In genomic region chr5:171924493-171925122, GRCh38 we compare ENCODE assay signal across 17 cellular contexts.
A peak's percentile ranks its signal among the peaks of the same experiment; 100 is the strongest.
DNase-seq lines count a peak whose midpoint lies in the region; ATAC-seq and TF ChIP-seq lines count a peak whose summit lies in the region.
"Had no signal": no experiment of that assay in that cellular context is flagged by ENCODE, and none has a peak within 500 bp of the region (broad histone marks: within the 10 kb centered on the region; RNA-seq: fewer than 3 reads in every experiment).

No MANE protein-coding gene starts in this region.

- H3F3A ChIP-seq in GM23338 (replicated peaks; ENCODE audit: low read depth) = no peaks in the 10 kb centered on the region

- no peak for ATAC-seq in GM23338
- ATAC-seq in memory B cell (ENCODE audit: low read depth) = no peak
- ATAC-seq in HG02642 (IDR thresholded peaks at IDR 0.05; ENCODE audit: poor library complexity, unreplicated experiment) = no peak

- peaks cover 98% of the 10 kb centered on the region for H3K79me2 ChIP-seq in GM23338 (replicated peaks; ENCODE audit: insufficient read depth)
- peaks cover 90% of the 10 kb centered on the region for H3K79me2 ChIP-seq in mammary epithelial cell (ENCODE audit: insufficient read depth, low read length)

- CTCF ChIA-PET in HEK293 (lab: Yijun Ruan, JAX) = no interaction called here
- CTCF ChIA-PET in mammary epithelial cell (lab: Charles Lee; ENCODE audit: low non-redundant PET) = no interaction called here

- H3K27ac ChIP-seq in GM23338 (ENCODE audit: low read depth) (no peak overlapping the region), HEK293 (ENCODE audit: extremely low read depth, low read depth, low read length) (no peak overlapping the region), mammary epithelial cell (ENCODE audit: insufficient read depth, low read depth, low read length) (no peak overlapping the region), esophagus squamous epithelium (no peak overlapping the region)

- H3K4me3 ChIP-seq in GM23338 (no peak overlapping the region), HEK293 (ENCODE audit: low read depth, low read length) (no peak overlapping the region), mammary epithelial cell (replicated peaks in 1 of 3; ENCODE audit: insufficient read depth in 1 of 3, low read depth in 2 of 3, low read length in 3 of 3) (peak overlapping the region in 2 of 3 experiments; percentile 11), esophagus squamous epithelium (no peak overlapping the region)

- H3K27me3 Mint-ChIP-seq in GM23338 (ENCODE audit: insufficient read depth, low read depth, poor library complexity) = peaks cover 5% of the 10 kb centered on the region
- no peaks in the 10 kb centered on the region for H3K27me3 Mint-ChIP-seq in memory B cell
- H3K27me3 Mint-ChIP-seq: B cell; CD4-positive, alpha-beta T cell had no signal

- intact Hi-C loops in mammary epithelial cell (cut with micrococcal nuclease) = no loop called here
- intact Hi-C loops in esophagus squamous epithelium (cut with DNase I) = no loop called here

- H3K36me3 ChIP-seq in GM23338 (ENCODE audit: insufficient read depth) (no peaks in the 10 kb centered on the region), HEK293 (ENCODE audit: control insufficient read depth in 2 of 2, insufficient read depth in 1 of 2, low read length in 2 of 2) (no peaks in the 10 kb centered on the region; a peak in 1 of 3 replicates), mammary epithelial cell (ENCODE audit: insufficient read depth, low read length) (no peaks in the 10 kb centered on the region), esophagus squamous epithelium (no peaks in the 10 kb centered on the region)

- H3K27ac Mint-ChIP-seq in GM23338 = no peak overlapping the region
- peak overlapping the region; percentile 3 for H3K27ac Mint-ChIP-seq in memory B cell
- H3K27ac Mint-ChIP-seq: CD4-positive, alpha-beta T cell had no signal

- H3K9me3 ChIP-seq in HEK293 (ENCODE audit: control insufficient read depth, insufficient read depth, low read depth, low read length) (no peaks in the 10 kb centered on the region), mammary epithelial cell (replicated peaks; ENCODE audit: insufficient read depth, low read length) (no peaks in the 10 kb centered on the region), esophagus squamous epithelium (no peaks in the 10 kb centered on the region)

- peaks cover 27% of the 10 kb centered on the region for H3K36me3 Mint-ChIP-seq in GM23338 (ENCODE audit: low read depth)
- peaks cover 7% of the 10 kb centered on the region for H3K36me3 Mint-ChIP-seq in memory B cell

- dilution Hi-C loops in mammary epithelial cell (cut with HindIII; ENCODE audit: low sequenced_read_pairs) = loop anchor here (5.0 kb wide), 1 partner anchor 63 kb away; no protein-coding TSS in a partner anchor

- no peaks in the 10 kb centered on the region for H3K27me3 ChIP-seq in GM23338 (ENCODE audit: insufficient read depth)
- no peaks in the 10 kb centered on the region for H3K27me3 ChIP-seq in mammary epithelial cell (ENCODE audit: insufficient read depth, low read length)
- H3K27me3 ChIP-seq in esophagus squamous epithelium = no peaks in the 10 kb centered on the region

- peaks cover 36% of the 10 kb centered on the region for H3K4me1 ChIP-seq in GM23338 (ENCODE audit: insufficient read depth)
- no peaks in the 10 kb centered on the region for H3K4me1 ChIP-seq in HEK293 (ENCODE audit: control insufficient read depth, insufficient read depth, low read length)
- peaks cover 11% of the 10 kb centered on the region for H3K4me1 ChIP-seq in mammary epithelial cell (ENCODE audit: insufficient read depth, low read length)
- H3K4me1 ChIP-seq in esophagus squamous epithelium = peaks cover 0 to 27% (median 7%) of the 10 kb centered on the region in 3 donors

- H3K4me3 Mint-ChIP-seq in GM23338 = no peak overlapping the region
- H3K4me3 Mint-ChIP-seq in memory B cell = no peak overlapping the region
- H3K4me3 Mint-ChIP-seq: CD4-positive, alpha-beta T cell had no signal

- WGBS in mammary epithelial cell (ENCODE audit: low coverage, missing lambda C conversion rate) = 5% methylated on average over 11 of the region's 25 CpGs
- 89 to 93% methylated on average over 5 to 8 of the region's 25 CpGs for WGBS in esophagus squamous epithelium, 2 donors

- TF ChIP-seq POLR2A in esophagus squamous epithelium (IDR thresholded peaks at IDR 0.05) = no peak

- no TSS peak for BruUV-seq in mammary epithelial cell (replicated peaks; lab: Mats Ljungman, UMichigan)

- H4K20me1 ChIP-seq in GM23338 (replicated peaks; ENCODE audit: insufficient read depth) (peaks cover 45% of the 10 kb centered on the region), mammary epithelial cell (ENCODE audit: insufficient read depth, low read length) (no peaks in the 10 kb centered on the region)

- POLR2A ChIA-PET in HEK293 (lab: Yijun Ruan, JAX) = interaction anchor here (0.6 kb wide), 1 partner anchor 46 kb away, joined by 4 read pairs; no protein-coding TSS in a partner anchor

- DNase-seq in GM23338 (ENCODE audit: low spot score) = peak; percentile 49
- no peak for DNase-seq in mammary epithelial cell
- DNase-seq in memory B cell (ENCODE audit: low spot score in 2 of 2) = no peak
- DNase-seq in esophagus squamous epithelium (lab: John Stamatoyannopoulos, UW) = no peak
- DNase-seq in stimulated activated CD4-positive, alpha-beta T cell treated with anti-CD3 and anti-CD28 coated beads, Interleukin-15, amount 100 ng/mL, for 24 hours = no peak
- DNase-seq: Calu3; CD4-positive, alpha-beta T cell; DMS79 treated with DMSO at 0.1 percent for 48 hours; GDM1; NCI-H1417; NCI-H1930; NCI-H2171 treated with DMSO at 0.1 percent for 48 hours; NCI-H510A; SIG-M5 had no signal

- H3K9me2 ChIP-seq in GM23338 (ENCODE audit: insufficient read depth) = no peaks in the 10 kb centered on the region

- H2AFZ ChIP-seq in GM23338 (no peak overlapping the region), mammary epithelial cell (ENCODE audit: low read depth, low read length) (peak overlapping the region; percentile 61)

- no peak for TF ChIP-seq CTCF in GM23338 (conservative IDR thresholded peaks at IDR 0.05; ENCODE audit: low read depth in 2 of 2)
- no peak for TF ChIP-seq CTCF in HEK293 (tag by site-specific recombination; IDR thresholded peaks at IDR 0.05)
- no peak for TF ChIP-seq CTCF in mammary epithelial cell (conservative IDR thresholded peaks at IDR 0.05 in 1 of 2, IDR thresholded peaks at IDR 0.05 in 1 of 2; ENCODE audit: extremely low read depth in 1 of 2, insufficient read depth in 1 of 2, low read depth in 1 of 2, low read length in 2 of 2)
- TF ChIP-seq CTCF in esophagus squamous epithelium (IDR thresholded peaks at IDR 0.05) = no peak

- H3K4me1 Mint-ChIP-seq in GM23338 = peaks cover 33% of the 10 kb centered on the region
- H3K4me1 Mint-ChIP-seq in memory B cell = peaks cover 34% of the 10 kb centered on the region

- H3K4me2 ChIP-seq in GM23338 (no peak overlapping the region), mammary epithelial cell (ENCODE audit: insufficient read depth, low read depth, low read length) (peak overlapping the region; percentile 87)

- no peak overlapping the region for H3K9ac ChIP-seq in mammary epithelial cell (ENCODE audit: insufficient read depth, low read length)

- in situ Hi-C loops in mammary epithelial cell (cut with MboI; ENCODE audit: low sequenced_read_pairs in 2 of 2) = loop anchor here in 1 of 2 donors (25.0 kb wide), 1 partner anchor 263 kb away; the partner anchor contains the start of genes EFCAB9 and STK10

- H3K9me3 Mint-ChIP-seq in GM23338 (peaks cover 16% of the 10 kb centered on the region), memory B cell (no peaks in the 10 kb centered on the region)
- H3K9me3 Mint-ChIP-seq: CD4-positive, alpha-beta T cell had no signal

TF ChIP-seq in GM23338, 12 proteins besides CTCF, POLR2A, EP300 and RAD21 (continues in another document):
- TF ChIP-seq NANOG (IDR thresholded peaks at IDR 0.05; ENCODE audit: borderline replicate concordance) = no peak
- TF ChIP-seq EZH2 (IDR thresholded peaks at IDR 0.05; ENCODE audit: low read depth, unreplicated experiment) = no peak

TF ChIP-seq in HEK293, 187 proteins besides CTCF, POLR2A, EP300 and RAD21:
- peak; percentile 51; the same call in 1 of the 2 replicates for TF ChIP-seq ZNF202 (tag by site-specific recombination; IDR thresholded peaks at IDR 0.05; ENCODE audit: borderline replicate concordance)
- no peak for TF ChIP-seq ZNF670 (tag by site-specific recombination; IDR thresholded peaks at IDR 0.05; ENCODE audit: low read depth)
TF ChIP-seq in HEK293: peak in this region for 1.

Comparison
In these comparisons a context has a peak if more than half of its experiments do, and no peak if none do; other contexts are left out.
1. H3K4me3 ChIP-seq: peak in mammary epithelial cell (2 of 3); none in GM23338 (single experiment), HEK293 (single experiment) and esophagus squamous epithelium (0 of 4).